Comparison of ENCODE assay signal across 8 cellular contexts in genomic region chr11:93543292-93543977, GRCh38. TPM values are rescaled to one million over a fixed set of nuclear protein-coding genes. Genes with fewer than 3 reads are reported as not detected.
A peak's percentile ranks its signal among the peaks of the same experiment; 100 is the strongest.
DNase-seq lines count a peak whose midpoint lies in the region; ATAC-seq, FAIRE-seq and TF ChIP-seq lines count a peak whose summit lies in the region.

SMCO4 (minus strand) TSS chr11:93543391; CDS start chr11:93479189, 64,202 bp downstream.

- no peak for FAIRE-seq in RCC 7860 (lab: Jason Lieb, UNC)

- H3K4me3 ChIP-seq in DND-41 (ENCODE audit: low read depth in 1 of 2, low read length in 2 of 2) = peak within 1 kb of the TSS; percentile 56 to 69; a peak in 3 of 4 replicates
- no peak within 1 kb of the TSS for H3K4me3 ChIP-seq in KMS-11 (IDR thresholded peaks at IDR 0.05; ENCODE audit: insufficient read depth, low read depth, low read length)

- H2AFZ ChIP-seq in DND-41 (ENCODE audit: low read depth, low read length) = peak within 1 kb of the TSS; percentile 93
- H2AFZ ChIP-seq in KMS-11 (ENCODE audit: low read depth) = peak within 1 kb of the TSS; percentile 96

- H3K4me1 ChIP-seq in DND-41 (ENCODE audit: insufficient read depth, low read length) = peaks cover 25% of the 10 kb centered on the region
- peaks cover 5% of the 10 kb centered on the region for H3K4me1 ChIP-seq in KMS-11 (ENCODE audit: low read depth, poor library complexity, severe bottlenecking)

- DNase-seq in DND-41 = peak; percentile 86
- DNase-seq in RCC 7860 (ENCODE audit: low spot score) = peak; percentile 55
- peak; percentile 74 to 77 for DNase-seq in activated T-cell treated with anti-CD3 and anti-CD28 coated beads, Interleukin-2, amount 50 U/mL, for 72 hours
- DNase-seq in fibroblast of gingiva (ENCODE audit: low read depth) = peak; percentile 70
- peak; percentile 29 for DNase-seq in naive B cell
- DNase-seq in stimulated activated naive B cell treated with anti-CD40 and anti-IgM and Interleukin-4, amounts not matched to agents 10 μg/mL and 1 μg/mL and 100 μg/mL, for 72 hours = peak; percentile 61

- ATAC-seq in DND-41 (ENCODE audit: insufficient read depth, low read depth) (peak; percentile 86), GM21825 (IDR thresholded peaks at IDR 0.05; ENCODE audit: unreplicated experiment) (peak; percentile 87), naive B cell (ENCODE audit: low read depth in 2 of 2) (peak; percentile 75 to 80)
- peak; percentile 78 to 84 for ATAC-seq in activated T-cell treated with anti-CD3 and anti-CD28 coated beads, Interleukin-2, amount 50 U/mL, for 72 hours (replicated peaks in 1 of 2)
- peak; percentile 84 to 85 for ATAC-seq in stimulated activated naive B cell treated with anti-CD40 and anti-IgM and Interleukin-4, amounts not matched to agents 10 μg/mL and 1 μg/mL and 100 μg/mL, for 72 hours (replicated peaks)

- H3K27me3 ChIP-seq in DND-41 (ENCODE audit: insufficient read depth, low read length, poor library complexity) = no peaks in the 10 kb centered on the region
- H3K27me3 ChIP-seq in KMS-11 (ENCODE audit: insufficient read depth, low read depth) = no peaks in the 10 kb centered on the region

- H4K20me1 ChIP-seq in DND-41 (ENCODE audit: insufficient read depth, low read length) = peaks cover 12% of the 10 kb centered on the region; the same call in 1 of the 2 replicates
- H4K20me1 ChIP-seq in KMS-11 (ENCODE audit: insufficient read depth) = no peaks in the 10 kb centered on the region

- peak within 1 kb of the TSS; percentile 95 for H3K27ac Mint-ChIP-seq in activated T-cell treated with anti-CD3 and anti-CD28 coated beads, Interleukin-2, amount 50 U/mL, for 72 hours
- peak within 1 kb of the TSS in 4 of 6 donors; percentile 48 to 80 (median 61) for H3K27ac Mint-ChIP-seq in naive B cell
- peak within 1 kb of the TSS; percentile 92 for H3K27ac Mint-ChIP-seq in stimulated activated naive B cell treated with anti-CD40 and anti-IgM and Interleukin-4, amounts not matched to agents 10 μg/mL and 1 μg/mL and 100 μg/mL, for 72 hours

- H3K36me3 Mint-ChIP-seq in activated T-cell treated with anti-CD3 and anti-CD28 coated beads, Interleukin-2, amount 50 U/mL, for 72 hours (ENCODE audit: insufficient read depth in 2 of 2) = no peaks in the 10 kb centered on the region
- H3K36me3 Mint-ChIP-seq in naive B cell = no peaks in the 10 kb centered on the region
- no peaks in the 10 kb centered on the region for H3K36me3 Mint-ChIP-seq in stimulated activated naive B cell treated with anti-CD40 and anti-IgM and Interleukin-4, amounts not matched to agents 10 μg/mL and 1 μg/mL and 100 μg/mL, for 72 hours

- peak within 1 kb of the TSS; percentile 71 for H3K4me2 ChIP-seq in DND-41 (ENCODE audit: insufficient read depth, low read length)
- H3K4me2 ChIP-seq in KMS-11 = peak within 1 kb of the TSS; percentile 66; the same call in 1 of the 2 replicates

- TF ChIP-seq CTCF in DND-41 (IDR thresholded peaks at IDR 0.05; ENCODE audit: borderline replicate concordance, extremely low read depth, low read length, poor library complexity, severe bottlenecking) (peak; percentile 74), KMS-11 (conservative IDR thresholded peaks at IDR 0.05; ENCODE audit: low read depth, low read length) (peak; percentile 18; the same call in 1 of the 2 replicates)

- H3K36me3 ChIP-seq in DND-41 (ENCODE audit: insufficient read depth, low read length) = no peaks in the 10 kb centered on the region
- no peaks in the 10 kb centered on the region for H3K36me3 ChIP-seq in KMS-11 (ENCODE audit: insufficient read depth)

- no peaks in the 10 kb centered on the region for H3K9me3 Mint-ChIP-seq in activated T-cell treated with anti-CD3 and anti-CD28 coated beads, Interleukin-2, amount 50 U/mL, for 72 hours
- no peaks in the 10 kb centered on the region for H3K9me3 Mint-ChIP-seq in naive B cell
- no peaks in the 10 kb centered on the region for H3K9me3 Mint-ChIP-seq in stimulated activated naive B cell treated with anti-CD40 and anti-IgM and Interleukin-4, amounts not matched to agents 10 μg/mL and 1 μg/mL and 100 μg/mL, for 72 hours

- peak within 1 kb of the TSS; percentile 92 to 97 for H3K4me3 Mint-ChIP-seq in activated T-cell treated with anti-CD3 and anti-CD28 coated beads, Interleukin-2, amount 50 U/mL, for 72 hours
- H3K4me3 Mint-ChIP-seq in naive B cell = peak within 1 kb of the TSS; percentile 88 to 95 (median 92)
- H3K4me3 Mint-ChIP-seq in stimulated activated naive B cell treated with anti-CD40 and anti-IgM and Interleukin-4, amounts not matched to agents 10 μg/mL and 1 μg/mL and 100 μg/mL, for 72 hours = peak within 1 kb of the TSS; percentile 89 to 91

- H3K4me1 Mint-ChIP-seq in activated T-cell treated with anti-CD3 and anti-CD28 coated beads, Interleukin-2, amount 50 U/mL, for 72 hours (ENCODE audit: low read depth) = peaks cover 29% of the 10 kb centered on the region
- peaks cover 11 to 21% (median 20%) of the 10 kb centered on the region in 3 donors for H3K4me1 Mint-ChIP-seq in naive B cell
- H3K4me1 Mint-ChIP-seq in stimulated activated naive B cell treated with anti-CD40 and anti-IgM and Interleukin-4, amounts not matched to agents 10 μg/mL and 1 μg/mL and 100 μg/mL, for 72 hours = peaks cover 11 to 17% of the 10 kb centered on the region in 2 donors

- peaks cover 14% of the 10 kb centered on the region for H3K27me3 Mint-ChIP-seq in activated T-cell treated with anti-CD3 and anti-CD28 coated beads, Interleukin-2, amount 50 U/mL, for 72 hours (ENCODE audit: low read depth)
- H3K27me3 Mint-ChIP-seq in naive B cell = peaks cover 0 to 19% (median 17%) of the 10 kb centered on the region in 3 donors
- peaks cover 1 to 23% of the 10 kb centered on the region in 2 donors for H3K27me3 Mint-ChIP-seq in stimulated activated naive B cell treated with anti-CD40 and anti-IgM and Interleukin-4, amounts not matched to agents 10 μg/mL and 1 μg/mL and 100 μg/mL, for 72 hours

- H3K27ac ChIP-seq in DND-41 (ENCODE audit: low read length) (peak within 1 kb of the TSS; percentile 68), KMS-11 (no peak within 1 kb of the TSS)

- H3K9me3 ChIP-seq in DND-41 (ENCODE audit: insufficient read depth, low read length, severe bottlenecking) = no peaks in the 10 kb centered on the region

- H3K79me2 ChIP-seq in DND-41 (ENCODE audit: insufficient read depth, low read length) (peaks cover 8% of the 10 kb centered on the region; the same call in 1 of the 2 replicates), KMS-11 (ENCODE audit: insufficient read depth, low read depth) (no peaks in the 10 kb centered on the region)

- H3K9ac ChIP-seq in DND-41 (ENCODE audit: low read depth, low read length) = peak within 1 kb of the TSS; percentile 70
- H3K9ac ChIP-seq in KMS-11 = peak within 1 kb of the TSS; percentile 48; the same call in 1 of the 2 replicates

RNA-seq across cellular contexts. Expression of gene SMCO4, which starts in this region (rescaled TPM):
- 10 to 100 TPM; 28.4 to 36.1 TPM for total RNA-seq in activated T-cell treated with anti-CD3 and anti-CD28 coated beads, Interleukin-2, amount 50 U/mL, for 72 hours
- 10 to 100 TPM in 1 of 6 donors, 1 to 10 TPM in 4, not detected in 1; 1.2 to 63.3 (median 2.7) TPM for polyA plus RNA-seq in naive B cell (ENCODE audit: low read depth in 6 of 6)

Comparison
In these comparisons a context has a peak if more than half of its experiments do, and no peak if none do; other contexts are left out.
1. DNase-seq: peak in every context shown above with its lines; median percentile 86 in DND-41; 76 in activated T-cell treated with anti-CD3 and anti-CD28 coated beads, Interleukin-2, amount 50 U/mL, for 72 hours; 70 in fibroblast of gingiva; 61 in stimulated activated naive B cell treated with anti-CD40 and anti-IgM and Interleukin-4, amounts not matched to agents 10 μg/mL and 1 μg/mL and 100 μg/mL, for 72 hours; 55 in RCC 7860; 29 in naive B cell.